In genomic region chr12:111407371-111408115, GRCh38 we compare ENCODE assay signal across 8 cellular contexts. TPM values are rescaled to one million over a fixed set of nuclear protein-coding genes. Genes with fewer than 3 reads are reported as not detected.
DNase-seq lines count a peak whose midpoint lies in the region; ATAC-seq and TF ChIP-seq lines count a peak whose summit lies in the region.

No MANE protein-coding gene starts in this region.

- no TSS peak for BruUV-seq in MCF 10A (replicated peaks; lab: Mats Ljungman, UMichigan)

- no peak overlapping the region for H2BK15ac ChIP-seq in mesenchymal stem cell (ENCODE audit: low read depth, poor library complexity, severe bottlenecking)

- H3K4me1 Mint-ChIP-seq in MCF 10A (ENCODE audit: insufficient read depth, unreplicated experiment): peaks cover 4% of the 10 kb centered on the region

- H3K9me3 ChIP-seq in heart left ventricle (no peaks in the 10 kb centered on the region), mesenchymal stem cell (ENCODE audit: control insufficient read depth, low read length) (no peaks in the 10 kb centered on the region), uterus (no peaks in the 10 kb centered on the region)

- peak overlapping the region; percentile 19 for H2BK5ac ChIP-seq in mesenchymal stem cell (ENCODE audit: low read depth, low read length, poor library complexity, severe bottlenecking)

- CTCF ChIA-PET in MCF 10A (lab: Yijun Ruan, JAX): interaction anchor here (0.5 to 2.6 kb wide), 5 partner anchors 11 to 92 kb away, joined by 3 to 16 read pairs (median 4); no protein-coding TSS in a partner anchor

- TF ChIP-seq POLR2A in heart left ventricle (IDR thresholded peaks at IDR 0.05): no peak
- TF ChIP-seq POLR2A in uterus (IDR thresholded peaks at IDR 0.05): no peak

- H3K4me2 ChIP-seq in mesenchymal stem cell (ENCODE audit: low read length, poor library complexity, severe bottlenecking): peak overlapping the region; percentile 74

- H3K4me1 ChIP-seq in heart left ventricle (peaks cover 42 to 92% (median 83%) of the 10 kb centered on the region in 12 donors), mesenchymal stem cell (ENCODE audit: control insufficient read depth, insufficient read depth, low read depth, low read length) (peaks cover 56% of the 10 kb centered on the region), uterus (peaks cover 0 to 25% of the 10 kb centered on the region in 2 donors)

- peak overlapping the region in 1 of 2 experiments; percentile 72 for H3K14ac ChIP-seq in mesenchymal stem cell (ENCODE audit: low read length in 2 of 2)

- peak overlapping the region; percentile 70 for H4K8ac ChIP-seq in mesenchymal stem cell (ENCODE audit: low read length)

- peak overlapping the region; percentile 42 to 79 for H3K4ac ChIP-seq in mesenchymal stem cell (ENCODE audit: low read depth in 1 of 2, low read length in 2 of 2)

- H3K23ac ChIP-seq in mesenchymal stem cell (ENCODE audit: low read length in 2 of 2): peak overlapping the region in 1 of 2 experiments; percentile 70

- H3K36me3 ChIP-seq in heart left ventricle (peaks cover 0 to 5% (median 0%) of the 10 kb centered on the region in 9 donors), mesenchymal stem cell (ENCODE audit: control insufficient read depth in 1 of 2, insufficient read depth in 2 of 2, low read depth in 1 of 2, low read length in 2 of 2) (peaks cover 0 to 8% of the 10 kb centered on the region in 2 experiments), uterus (no peaks in the 10 kb centered on the region)

- H3K27ac ChIP-seq in heart left ventricle: peak overlapping the region; percentile 86 to 99 (median 97)
- peak overlapping the region; percentile 94 for H3K27ac ChIP-seq in mesenchymal stem cell (ENCODE audit: low read length, poor library complexity, severe bottlenecking)
- H3K27ac ChIP-seq in uterus: peak overlapping the region; percentile 89 to 90

- peak overlapping the region; percentile 92 for H4K91ac ChIP-seq in mesenchymal stem cell (ENCODE audit: low read length)

- no peak overlapping the region for H2AFZ ChIP-seq in mesenchymal stem cell (ENCODE audit: low read depth, low read length)

- H3K79me1 ChIP-seq in mesenchymal stem cell (replicated peaks; ENCODE audit: low read length, poor library complexity, severe bottlenecking): no peaks in the 10 kb centered on the region

- ATAC-seq in heart left ventricle (no peak), Right ventricle myocardium inferior (no peak), HG03571 (IDR thresholded peaks at IDR 0.05; ENCODE audit: unreplicated experiment) (no peak), GM18498 (IDR thresholded peaks at IDR 0.05; ENCODE audit: unreplicated experiment) (no peak)

- DNase-seq in heart left ventricle (no peak), Right ventricle myocardium inferior (ENCODE audit: missing footprints) (no peak), MCF 10A (ENCODE audit: unreplicated experiment) (no peak), mesenchymal stem cell (no peak), uterus (no peak), GM03348 (ENCODE audit: low spot score) (no peak)

- H3K4me3 ChIP-seq in heart left ventricle (peak overlapping the region; percentile 62 to 98 (median 92)), mesenchymal stem cell (ENCODE audit: insufficient read depth in 1 of 2, low read depth in 1 of 2, low read length in 2 of 2) (peak overlapping the region; percentile 92 to 98), uterus (peak overlapping the region; percentile 74 to 97)

- H3K27me3 Mint-ChIP-seq in MCF 10A (ENCODE audit: insufficient read depth, unreplicated experiment): no peaks in the 10 kb centered on the region

- POLR2A ChIA-PET in MCF 10A (lab: Yijun Ruan, JAX): interaction anchor here (0.7 to 1.3 kb wide), 3 partner anchors 11 to 60 kb away, joined by 3 to 4 read pairs (median 3); no protein-coding TSS in a partner anchor

- peak overlapping the region; percentile 93 for H3K9ac ChIP-seq in mesenchymal stem cell (ENCODE audit: low read length)

- H2BK120ac ChIP-seq in mesenchymal stem cell (ENCODE audit: low read depth, low read length): peak overlapping the region; percentile 69

- H3K18ac ChIP-seq in mesenchymal stem cell (ENCODE audit: low read depth in 1 of 2, low read length in 2 of 2): peak overlapping the region; percentile 79 to 81

- peak overlapping the region; percentile 76 for H3K27ac Mint-ChIP-seq in MCF 10A (ENCODE audit: low read depth, unreplicated experiment)

- TF ChIP-seq CTCF in heart left ventricle (IDR thresholded peaks at IDR 0.05): no peak
- TF ChIP-seq CTCF in MCF 10A (IDR thresholded peaks at IDR 0.05; ENCODE audit: unreplicated experiment): no peak
- no peak for TF ChIP-seq CTCF in uterus (IDR thresholded peaks at IDR 0.05)

- peak overlapping the region; percentile 11 for H2AK5ac ChIP-seq in mesenchymal stem cell (ENCODE audit: low read length, severe bottlenecking)

- H3K27me3 ChIP-seq in heart left ventricle: no peaks in the 10 kb centered on the region
- no peaks in the 10 kb centered on the region for H3K27me3 ChIP-seq in mesenchymal stem cell (ENCODE audit: control insufficient read depth in 1 of 2, insufficient read depth in 1 of 2, low read length in 2 of 2)
- no peaks in the 10 kb centered on the region for H3K27me3 ChIP-seq in uterus

- H3K4me3 Mint-ChIP-seq in MCF 10A (ENCODE audit: unreplicated experiment): peak overlapping the region; percentile 83

- WGBS in heart left ventricle, 4 donors: 23 to 44% (median 30%) methylated on average over 8 to 11 of the region's 11 CpGs
- WGBS in mesenchymal stem cell: 21% methylated on average over 7 of the region's 11 CpGs

- no peaks in the 10 kb centered on the region for H3K9me3 Mint-ChIP-seq in MCF 10A (ENCODE audit: unreplicated experiment)

- peaks cover 7% of the 10 kb centered on the region for H3K36me3 Mint-ChIP-seq in MCF 10A (ENCODE audit: insufficient read depth, unreplicated experiment)

- intact Hi-C loops in heart left ventricle (cut with DNase I) (loop anchor here in 2 of 10 donors (5.0 kb wide), 1 partner anchor 40 kb away; no protein-coding TSS in a partner anchor), Right ventricle myocardium inferior (cut with DNase I) (loop anchor here (5.0 kb wide), 1 partner anchor 40 kb away; the partner anchor contains the start of gene PHETA1), MCF 10A (cut with micrococcal nuclease) (no loop called here), uterus (cut with DNase I; ENCODE audit: low total_unique reads) (no loop called here)

- H2BK12ac ChIP-seq in mesenchymal stem cell (ENCODE audit: low read length in 2 of 2): peak overlapping the region in 1 of 2 experiments; percentile 61

RNA-seq across cellular contexts. Expression of gene SH2B3, which starts 1.8 kb away (rescaled TPM):
- total RNA-seq in heart left ventricle: 10 to 100 TPM; 35.8 to 76.7 (median 40.3) TPM
- 10 to 100 TPM; 11.3 to 16.8 TPM for polyA plus RNA-seq in heart left ventricle
- total RNA-seq in Right ventricle myocardium inferior: 43.7 TPM
- 4.5 and 5.1 TPM in 2 replicates for total RNA-seq in MCF 10A (2022)
- polyA plus RNA-seq in mesenchymal stem cell (2013, experiment 1 of 2): 50.8 TPM
- polyA plus RNA-seq in mesenchymal stem cell (2013, experiment 2 of 2): 50.3 TPM
- total RNA-seq in uterus: 10 to 100 TPM; 11.8 to 31.3 (median 21.8) TPM

RNA-seq across cellular contexts. Expression of gene PHETA1, which starts 38.6 kb away (rescaled TPM):
- 10 to 100 TPM; 12.8 to 48.7 (median 23.7) TPM for total RNA-seq in heart left ventricle
- polyA plus RNA-seq in heart left ventricle: 10 to 100 TPM; 29.5 to 35.1 TPM
- 37.4 TPM for total RNA-seq in Right ventricle myocardium inferior
- 3.4 and 4.0 TPM in 2 replicates for total RNA-seq in MCF 10A (2022)
- polyA plus RNA-seq in mesenchymal stem cell (2013, experiment 1 of 2): 6.6 TPM
- 6.5 TPM for polyA plus RNA-seq in mesenchymal stem cell (2013, experiment 2 of 2)
- 10 to 100 TPM in 2 of 4 donors, under 1 TPM in 2; under 0.01 to 15.1 (median 6.0) TPM for total RNA-seq in uterus
